2 cellular contexts compared by ENCODE assay signal in the genomic region with DNA sequence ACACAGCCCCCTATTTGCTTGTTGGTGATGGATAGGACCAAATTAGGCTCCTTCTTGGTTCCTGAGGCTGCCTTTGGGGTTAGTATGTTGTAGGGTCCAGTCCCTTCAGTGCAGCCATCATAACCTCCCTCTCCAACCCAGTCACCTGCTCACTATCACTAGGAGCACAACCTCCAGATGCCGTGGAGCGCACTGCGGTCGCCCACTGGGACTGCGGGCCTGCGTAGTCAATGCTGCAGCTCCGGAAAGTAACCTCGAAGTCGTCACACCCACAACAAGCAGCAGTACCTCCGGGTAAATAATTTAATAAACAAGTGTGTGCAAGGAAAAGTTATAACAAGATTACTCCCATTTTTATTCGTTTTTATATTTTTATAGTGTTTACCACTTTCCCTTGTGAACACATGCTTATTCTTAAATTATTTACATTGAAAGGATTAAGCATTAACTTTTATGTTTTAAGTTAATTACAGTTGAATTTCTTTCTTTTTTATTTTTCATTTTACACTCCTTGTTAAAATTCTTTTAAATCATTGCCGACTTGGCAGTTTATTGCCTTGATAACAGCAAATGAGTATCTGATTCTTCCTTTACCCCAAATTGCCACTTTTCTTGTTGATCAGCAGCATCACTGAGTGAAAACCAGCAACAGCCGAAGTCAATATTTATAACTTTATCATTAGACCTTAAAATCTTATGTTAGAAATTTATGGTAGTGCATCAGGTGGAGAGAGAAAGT.
TF ChIP-seq lines count a peak whose summit lies in the region.

No MANE protein-coding gene starts in this region.

TF ChIP-seq in HepG2, 621 proteins besides CTCF, POLR2A, EP300 and RAD21:
- TF ChIP-seq ZNF567 (CRISPR knock-in tag; IDR thresholded peaks at IDR 0.05; ENCODE audit: borderline replicate concordance) (no peak), MAFF (IDR thresholded peaks at IDR 0.05; ENCODE audit: low read depth, low read length) (peak; percentile 74), MAFK (conservative IDR thresholded peaks at IDR 0.05 in 1 of 2, IDR thresholded peaks at IDR 0.05 in 1 of 2; ENCODE audit: low read length in 2 of 2) (peak; percentile 61 to 85; a peak in 3 of 4 replicates)

TF ChIP-seq in K562, 482 proteins besides CTCF, POLR2A, EP300 and RAD21:
- TF ChIP-seq, protein P1, sequence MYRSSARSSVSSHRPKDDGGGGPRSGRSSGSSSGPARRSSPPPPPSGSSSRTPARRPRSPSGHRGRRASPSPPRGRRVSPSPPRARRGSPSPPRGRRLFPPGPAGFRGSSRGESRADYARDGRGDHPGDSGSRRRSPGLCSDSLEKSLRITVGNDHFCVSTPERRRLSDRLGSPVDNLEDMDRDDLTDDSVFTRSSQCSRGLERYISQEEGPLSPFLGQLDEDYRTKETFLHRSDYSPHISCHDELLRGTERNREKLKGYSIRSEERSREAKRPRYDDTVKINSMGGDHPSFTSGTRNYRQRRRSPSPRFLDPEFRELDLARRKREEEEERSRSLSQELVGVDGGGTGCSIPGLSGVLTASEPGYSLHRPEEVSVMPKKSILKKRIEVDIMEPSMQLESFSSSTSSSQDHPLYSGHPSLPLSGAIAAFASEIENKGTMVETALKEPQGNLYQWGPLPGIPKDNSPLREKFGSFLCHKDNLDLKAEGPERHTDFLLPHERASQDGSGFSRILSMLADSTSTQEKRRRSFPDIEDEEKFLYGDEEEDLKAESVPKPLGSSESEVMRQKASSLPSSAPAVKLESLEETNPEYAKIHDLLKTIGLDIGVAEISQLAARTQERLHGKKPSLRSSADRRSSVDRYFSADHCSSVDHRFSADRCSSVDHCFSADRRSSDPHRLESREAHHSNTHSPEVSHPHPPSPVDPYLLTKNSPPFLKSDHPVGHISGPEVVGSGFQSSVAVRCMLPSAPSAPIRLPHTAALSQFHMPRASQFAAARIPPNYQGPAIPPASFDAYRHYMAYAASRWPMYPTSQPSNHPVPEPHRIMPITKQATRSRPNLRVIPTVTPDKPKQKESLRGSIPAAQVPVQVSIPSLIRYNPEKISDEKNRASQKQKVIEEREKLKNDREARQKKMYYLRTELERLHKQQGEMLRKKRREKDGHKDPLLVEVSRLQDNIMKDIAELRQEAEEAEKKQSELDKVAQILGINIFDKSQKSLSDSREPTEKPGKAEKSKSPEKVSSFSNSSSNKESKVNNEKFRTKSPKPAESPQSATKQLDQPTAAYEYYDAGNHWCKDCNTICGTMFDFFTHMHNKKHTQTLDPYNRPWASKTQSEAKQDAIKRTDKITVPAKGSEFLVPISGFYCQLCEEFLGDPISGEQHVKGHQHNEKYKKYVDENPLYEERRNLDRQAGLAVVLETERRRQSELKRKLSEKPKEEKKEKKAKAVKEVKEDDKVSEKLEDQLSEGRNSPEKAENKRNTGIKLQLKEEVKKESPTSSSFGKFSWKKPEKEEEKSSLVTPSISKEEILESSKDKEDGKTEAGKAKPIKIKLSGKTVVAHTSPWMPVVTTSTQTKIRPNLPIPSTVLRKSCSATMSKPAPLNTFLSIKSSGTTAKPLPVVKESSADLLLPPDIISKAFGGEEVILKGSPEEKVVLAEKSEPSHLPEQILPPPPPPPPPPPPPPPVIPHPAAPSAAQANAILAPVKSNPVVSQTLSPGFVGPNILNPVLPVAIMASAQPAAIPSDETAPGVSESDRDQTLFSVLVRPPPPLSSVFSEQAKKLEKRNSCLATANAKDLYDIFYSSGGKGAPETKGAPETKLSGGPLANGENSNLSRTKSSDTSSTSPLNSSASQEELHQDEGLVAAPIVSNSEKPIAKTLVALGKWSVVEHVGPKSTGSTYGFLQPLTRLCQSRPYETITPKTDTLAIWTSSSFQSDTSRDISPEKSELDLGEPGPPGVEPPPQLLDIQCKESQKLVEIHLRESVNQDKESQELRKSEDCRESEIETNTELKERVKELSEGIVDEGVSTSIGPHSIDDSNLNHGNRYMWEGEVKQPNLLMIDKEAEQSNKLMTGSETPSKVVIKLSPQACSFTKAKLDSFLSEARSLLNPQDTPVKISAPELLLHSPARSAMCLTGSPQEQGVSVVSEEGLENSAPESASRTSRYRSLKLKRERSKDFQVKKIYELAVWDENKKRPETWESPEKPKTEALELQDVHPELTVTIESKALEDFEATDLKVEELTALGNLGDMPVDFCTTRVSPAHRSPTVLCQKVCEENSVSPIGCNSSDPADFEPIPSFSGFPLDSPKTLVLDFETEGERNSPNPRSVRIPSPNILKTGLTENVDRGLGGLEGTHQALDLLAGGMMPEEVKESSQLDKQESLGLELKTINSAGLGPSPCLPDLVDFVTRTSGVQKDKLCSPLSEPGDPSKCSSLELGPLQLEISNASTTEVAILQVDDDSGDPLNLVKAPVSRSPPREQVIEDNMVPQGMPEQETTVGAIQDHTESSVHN (IDR thresholded peaks at IDR 0.05; ENCODE audit: borderline replicate concordance in 1 of 2, low read depth in 1 of 2) = no peak
- TF ChIP-seq MAFF (IDR thresholded peaks at IDR 0.05; ENCODE audit: low read length) (peak; percentile 30; the same call in 1 of the 2 replicates), C11orf30 (IDR thresholded peaks at IDR 0.05; ENCODE audit: low read depth) (peak; percentile 44; the same call in 1 of the 2 replicates), MAFK (IDR thresholded peaks at IDR 0.05; ENCODE audit: low read length) (0 out of 2 replicates have a peak, but pooled peaks have one; percentile 14), GABPB1 (CRISPR knock-in tag; IDR thresholded peaks at IDR 0.05) (no peak), ZFP30 (CRISPR knock-in tag; IDR thresholded peaks at IDR 0.05; ENCODE audit: borderline replicate concordance) (no peak), CREBBP (IDR thresholded peaks at IDR 0.05; ENCODE audit: low read depth, low read length) (no peak), ZNF316 (IDR thresholded peaks at IDR 0.05) (peak; percentile 52; the same call in 1 of the 2 replicates)
